ENCODE assay signal across 7 cellular contexts in the genomic region with DNA sequence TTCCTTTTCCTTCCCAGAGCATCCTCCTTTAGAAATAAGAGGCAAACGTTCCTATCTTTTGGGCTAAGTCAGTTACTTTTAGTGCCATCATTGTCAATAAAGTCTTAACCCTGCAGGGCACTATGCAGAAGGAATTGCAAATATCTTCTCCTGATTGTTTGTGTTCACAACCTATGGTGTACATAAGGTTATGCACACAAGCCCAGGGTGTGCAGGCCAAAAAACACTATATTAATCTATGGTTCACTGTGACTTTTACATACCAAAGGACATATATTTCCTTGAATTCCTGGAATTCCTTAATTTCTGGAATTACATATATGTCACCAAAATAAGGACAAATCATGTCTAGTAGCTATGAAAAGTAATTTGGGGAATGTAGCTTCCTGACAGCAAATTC.
"Had no signal": no experiment of that assay in that cellular context is flagged by ENCODE, and none has a peak within 500 bp of the region (broad histone marks: within the 10 kb centered on the region; RNA-seq: fewer than 3 reads in every experiment).

No MANE protein-coding gene starts in this region.

- DNase-seq: GOT3, H7 had no signal

- H2AFZ ChIP-seq: GM23248 had no signal

- ATAC-seq: HCT116, HepG2 had no signal

- H3K27ac ChIP-seq: GM23248, HL-60 had no signal

- H3K36me3 ChIP-seq: HAP-1 had no signal

- H3K4me1 ChIP-seq: HAP-1 had no signal

- H3K9me3 ChIP-seq: HAP-1 had no signal

- H3K9ac ChIP-seq: GM23248 had no signal

- H3K4me3 ChIP-seq: GM23248, HAP-1 had no signal
